Comparison of ENCODE assay signal across 8 cellular contexts in the genomic region with DNA sequence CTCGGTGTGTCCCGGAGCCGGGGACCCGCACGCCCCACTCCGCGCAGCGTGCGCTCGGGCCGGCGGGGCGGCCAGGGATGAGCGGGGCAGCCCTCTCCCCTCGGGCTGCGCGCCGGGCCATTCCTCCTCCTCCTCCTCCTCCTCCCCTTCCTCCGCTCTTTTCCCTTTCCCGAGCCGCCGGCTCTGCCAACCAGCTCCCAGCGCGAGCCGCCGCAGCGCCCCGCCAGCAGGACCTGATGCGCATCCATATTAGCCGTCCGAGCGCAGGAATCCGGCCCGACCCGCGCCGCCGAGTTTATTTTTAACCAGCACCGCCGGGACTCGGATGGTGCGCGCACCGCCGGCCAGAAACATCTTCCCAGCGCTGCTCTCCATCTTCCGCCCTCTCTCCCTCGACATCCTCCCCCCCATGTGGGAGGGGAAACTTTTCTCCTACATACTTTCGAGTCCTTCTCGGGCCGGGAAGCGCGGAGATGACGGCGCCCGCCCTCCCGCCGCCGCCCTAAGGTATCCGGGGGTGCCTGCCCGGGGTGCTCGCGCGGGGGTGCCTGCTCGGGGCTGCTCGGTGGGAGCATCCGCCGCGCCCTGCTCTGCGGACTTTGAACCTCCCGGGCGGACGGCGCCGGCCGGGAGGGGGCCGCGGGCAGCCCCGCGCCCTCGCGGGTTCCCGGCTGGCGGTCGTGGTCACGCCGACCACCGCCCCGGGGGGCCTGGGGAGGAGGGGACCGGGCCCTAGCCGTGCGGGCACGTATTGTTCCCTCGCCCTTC. TPM values are rescaled to one million over a fixed set of nuclear protein-coding genes. Genes with fewer than 3 reads are reported as not detected.
DNase-seq lines count a peak whose midpoint lies in the region; ATAC-seq and TF ChIP-seq lines count a peak whose summit lies in the region.

No MANE protein-coding gene starts in this region.

- H3K14ac ChIP-seq in IMR-90 (replicated peaks; ENCODE audit: low read depth, low read length) = peak overlapping the region; percentile 97

- peak overlapping the region; percentile 98; the same call in 1 of the 2 replicates for H3K23ac ChIP-seq in IMR-90 (ENCODE audit: low read depth, low read length)

- TF ChIP-seq RAD21 in IMR-90 (IDR thresholded peaks at IDR 0.05; ENCODE audit: low read length) = peak; percentile 0; the same call in 1 of the 2 replicates

- peak overlapping the region; percentile 98 for H2BK5ac ChIP-seq in IMR-90 (ENCODE audit: low read depth, low read length, poor library complexity, severe bottlenecking)

- peak overlapping the region; percentile 96 for H2AFZ ChIP-seq in IMR-90 (replicated peaks; ENCODE audit: low read length, poor library complexity)

- BruUV-seq in IMR-90 (replicated peaks; lab: Mats Ljungman, UMichigan) = no TSS peak

- H3K4ac ChIP-seq in IMR-90 (ENCODE audit: low read depth, low read length) = peak overlapping the region; percentile 94

- H3K4me3 ChIP-seq in IMR-90 (ENCODE audit: insufficient read depth, low read depth, low read length) = peak overlapping the region; percentile 96
- H3K4me3 ChIP-seq in ectodermal cell (ENCODE audit: insufficient read depth, low read depth, low read length) = peak overlapping the region; percentile 74
- H3K4me3 ChIP-seq in lung = peak overlapping the region; percentile 84

- peak overlapping the region; percentile 79; the same call in 1 of the 3 replicates for H2BK15ac ChIP-seq in IMR-90 (ENCODE audit: low read depth, low read length)

- peak overlapping the region; percentile 38; the same call in 1 of the 2 replicates for H2BK20ac ChIP-seq in IMR-90 (ENCODE audit: low read depth, low read length)

- CTCF ChIA-PET in IMR-90 (lab: Yijun Ruan, JAX) = no interaction called here

- H3K27ac ChIP-seq in IMR-90 (ENCODE audit: insufficient read depth, low read length) (peak overlapping the region; percentile 99), ectodermal cell (ENCODE audit: insufficient read depth, low read depth, low read length, poor library complexity, severe bottlenecking) (no peak overlapping the region), lung (ENCODE audit: low read depth in 1 of 2, low read length in 1 of 2) (peak overlapping the region; percentile 97 to 98)

- H3K4me1 ChIP-seq in IMR-90 (ENCODE audit: control insufficient read depth, insufficient read depth, low read length) (peaks cover 10% of the 10 kb centered on the region), ectodermal cell (ENCODE audit: control insufficient read depth, insufficient read depth, low read length) (peaks cover 15% of the 10 kb centered on the region), lung (ENCODE audit: control insufficient read depth in 2 of 2, insufficient read depth in 2 of 2, low read length in 2 of 2) (peaks cover 3 to 4% of the 10 kb centered on the region in 2 donors)

- intact Hi-C loops in IMR-90 (cut with micrococcal nuclease) = loop anchor here (2.0 to 10.0 kb wide), 7 partner anchors 28 to 384 kb away; no protein-coding TSS in a partner anchor

- peak overlapping the region; percentile 87 for H2BK120ac ChIP-seq in IMR-90 (ENCODE audit: low read depth, low read length)

- peak overlapping the region; percentile 89 to 96 for H4K8ac ChIP-seq in IMR-90 (ENCODE audit: low read depth in 2 of 2, low read length in 2 of 2)

- peak; percentile 39 for DNase-seq in NCI-H146 (lab: John Stamatoyannopoulos, UW)
- no peak for DNase-seq in NCI-H146 treated with DMSO at 0.1 percent for 48 hours (lab: John Stamatoyannopoulos, UW; ENCODE audit: unreplicated experiment)
- peak; percentile 49 for DNase-seq in IMR-90
- peak; percentile 67 for DNase-seq in activated CD4-positive, alpha-beta T cell treated with anti-CD3 and anti-CD28 coated beads for 48 hours
- peak; percentile 58 for DNase-seq in lung (ENCODE audit: low spot score)
- peak; percentile 65 for DNase-seq in stimulated activated CD8-positive, alpha-beta memory T cell treated with anti-CD3 and anti-CD28 coated beads, Interleukin-4, amount 100 ng/mL, for 48 hours

- H3K9ac ChIP-seq in IMR-90 (ENCODE audit: low read depth, low read length) = peak overlapping the region; percentile 99

- POLR2A ChIA-PET in IMR-90 (lab: Charles Lee; ENCODE audit: unreplicated experiment) = interaction anchor here (0.6 kb wide), 1 partner anchor 219 kb away, joined by 3 read pairs; no protein-coding TSS in a partner anchor

- peaks cover 39% of the 10 kb centered on the region for H4K20me1 ChIP-seq in IMR-90 (ENCODE audit: insufficient read depth, low read length)

- H4K91ac ChIP-seq in IMR-90 (ENCODE audit: insufficient read depth, low read depth, low read length) = peak overlapping the region; percentile 96

- peak overlapping the region; percentile 98 for H2AK9ac ChIP-seq in IMR-90 (replicated peaks; ENCODE audit: low read depth, low read length, poor library complexity)

- H3K36me3 ChIP-seq in IMR-90 (ENCODE audit: control insufficient read depth, insufficient read depth, low read length) (no peaks in the 10 kb centered on the region), ectodermal cell (ENCODE audit: control insufficient read depth, insufficient read depth, low read length) (no peaks in the 10 kb centered on the region), lung (ENCODE audit: control insufficient read depth in 2 of 2, insufficient read depth in 2 of 2, low read length in 2 of 2) (no peaks in the 10 kb centered on the region)

- H3K9me3 ChIP-seq in IMR-90 (ENCODE audit: control insufficient read depth, insufficient read depth, low read length) (no peaks in the 10 kb centered on the region), ectodermal cell (ENCODE audit: control insufficient read depth, low read length) (no peaks in the 10 kb centered on the region), lung (ENCODE audit: control insufficient read depth in 2 of 2, insufficient read depth in 1 of 2, low read length in 1 of 2) (no peaks in the 10 kb centered on the region)

- peak overlapping the region; percentile 58 for H3K4me2 ChIP-seq in IMR-90 (ENCODE audit: low read depth, low read length)

- ATAC-seq in IMR-90 (ENCODE audit: low read depth) (peak; percentile 43), lung (ENCODE audit: insufficient read depth, low FRiP score) (peak; percentile 44), GM19351 (IDR thresholded peaks at IDR 0.05; ENCODE audit: unreplicated experiment) (no peak)

- in situ Hi-C loops in IMR-90 (cut with MboI; ENCODE audit: low sequenced_read_pairs) = no loop called here

- peak overlapping the region; percentile 92 for H3K18ac ChIP-seq in IMR-90 (ENCODE audit: low read depth, low read length)

- peak overlapping the region; percentile 96 for H4K5ac ChIP-seq in IMR-90 (ENCODE audit: low read depth, low read length)

- peaks cover 10% of the 10 kb centered on the region for H3K9me1 ChIP-seq in IMR-90 (ENCODE audit: insufficient read depth, low read length)

- H3K79me1 ChIP-seq in IMR-90 (ENCODE audit: low read depth in 1 of 2, low read length in 2 of 2) = peaks cover 6 to 19% of the 10 kb centered on the region in 2 experiments; a peak in 3 of 4 replicates

- 0% methylated on average over 17 of the region's 94 CpGs; no CpG with 5 or more reads in 1 of the 2 experiments for WGBS in IMR-90 (ENCODE audit: extremely low coverage in 2 of 2, insufficient read length in 1 of 2), 2 experiments
- WGBS in ectodermal cell, 2 experiments = 0% methylated on average over 94 of the region's 94 CpGs
- WGBS in lung, 2 donors = 0% methylated on average over 64 to 94 of the region's 94 CpGs

- TF ChIP-seq CTCF in IMR-90 (conservative IDR thresholded peaks at IDR 0.05; ENCODE audit: low read depth, low read length) = no peak
- TF ChIP-seq CTCF in lung (IDR thresholded peaks at IDR 0.05; ENCODE audit: control extremely low read depth, extremely low read depth) = no peak

- peak overlapping the region; percentile 89 for H3K56ac ChIP-seq in IMR-90 (ENCODE audit: extremely low read depth, insufficient read depth, low read length)

- TF ChIP-seq POLR2A in IMR-90 (IDR thresholded peaks at IDR 0.05; ENCODE audit: low read depth, low read length) = no peak; the same call in 1 of the 2 replicates

- dilution Hi-C loops in IMR-90 (cut with HindIII; ENCODE audit: low sequenced_read_pairs, unreplicated experiment) = no loop called here

- H2AK5ac ChIP-seq in IMR-90 (ENCODE audit: low read depth, low read length) = peak overlapping the region; percentile 86; the same call in 1 of the 2 replicates

- no peaks in the 10 kb centered on the region for H3K27me3 ChIP-seq in IMR-90 (ENCODE audit: control insufficient read depth, insufficient read depth, low read length)
- peaks cover 49% of the 10 kb centered on the region for H3K27me3 ChIP-seq in ectodermal cell (ENCODE audit: control insufficient read depth, insufficient read depth, low read length, poor library complexity, severe bottlenecking)
- H3K27me3 ChIP-seq in lung (ENCODE audit: control insufficient read depth, insufficient read depth) = no peaks in the 10 kb centered on the region

TF ChIP-seq in IMR-90, 13 proteins besides CTCF, POLR2A, EP300 and RAD21:
- TF ChIP-seq MXI1 (IDR thresholded peaks at IDR 0.05; ENCODE audit: borderline replicate concordance, low read depth, low read length) (no peak; the same call in 1 of the 2 replicates), RCOR1 (IDR thresholded peaks at IDR 0.05; ENCODE audit: insufficient replicate concordance, low read length) (no peak), CEBPB (IDR thresholded peaks at IDR 0.05; ENCODE audit: low read depth, low read length) (no peak), NFE2L2 (IDR thresholded peaks at IDR 0.05; ENCODE audit: low read depth, low read length) (no peak), BHLHE40 (IDR thresholded peaks at IDR 0.05; ENCODE audit: low read depth, low read length) (no peak), RFX5 (IDR thresholded peaks at IDR 0.05; ENCODE audit: low read depth, low read length) (no peak)
- TF ChIP-seq, protein P1, sequence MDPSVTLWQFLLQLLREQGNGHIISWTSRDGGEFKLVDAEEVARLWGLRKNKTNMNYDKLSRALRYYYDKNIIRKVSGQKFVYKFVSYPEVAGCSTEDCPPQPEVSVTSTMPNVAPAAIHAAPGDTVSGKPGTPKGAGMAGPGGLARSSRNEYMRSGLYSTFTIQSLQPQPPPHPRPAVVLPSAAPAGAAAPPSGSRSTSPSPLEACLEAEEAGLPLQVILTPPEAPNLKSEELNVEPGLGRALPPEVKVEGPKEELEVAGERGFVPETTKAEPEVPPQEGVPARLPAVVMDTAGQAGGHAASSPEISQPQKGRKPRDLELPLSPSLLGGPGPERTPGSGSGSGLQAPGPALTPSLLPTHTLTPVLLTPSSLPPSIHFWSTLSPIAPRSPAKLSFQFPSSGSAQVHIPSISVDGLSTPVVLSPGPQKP (IDR thresholded peaks at IDR 0.05; ENCODE audit: borderline replicate concordance, low read depth, low read length) = no peak
TF ChIP-seq in IMR-90: peak in this region for 0.

RNA-seq across cellular contexts. Expression of a gene that starts 0.6 kb away (rescaled TPM):
- 8.4 and 8.6 TPM in 2 replicates for total RNA-seq in IMR-90 (2012; rRNA removed)
- polyA plus RNA-seq in IMR-90 (2012; rRNA removed) = 4.7 and 14.5 TPM in 2 replicates
- 2.1 and 2.4 TPM in 2 replicates for polyA plus RNA-seq in IMR-90 (2012; cell fraction: cytosol; rRNA removed)
- polyA plus RNA-seq in IMR-90 (2012; cell fraction: nucleus; rRNA removed; ENCODE audit: low replicate concordance) = 13.2 and 13.5 TPM in 2 replicates
- 20.1 TPM for polyA plus RNA-seq in ectodermal cell (2013, experiment 1 of 4)
- polyA plus RNA-seq in ectodermal cell (2013, experiment 2 of 4) = 17.6 TPM
- polyA plus RNA-seq in ectodermal cell (2013, experiment 3 of 4) = 12.9 TPM
- polyA plus RNA-seq in ectodermal cell (2013, experiment 4 of 4) = 14.5 TPM
- total RNA-seq in lung = 10 to 100 TPM; 50.7 to 54.7 TPM
- 10 to 100 TPM in 1 of 2 donors, 1 to 10 TPM in 1; 8.9 to 11.5 TPM for polyA plus RNA-seq in lung
